Comparison of ENCODE assay signal across 27 cellular contexts in genomic region chr18:37630326-37630725, GRCh38.
"Had no signal": no experiment of that assay in that cellular context is flagged by ENCODE, and none has a peak within 500 bp of the region (broad histone marks: within the 10 kb centered on the region; RNA-seq: fewer than 3 reads in every experiment).

No MANE protein-coding gene starts in this region.

- FAIRE-seq: endometrium, frontal cortex had no signal

- H3K27me3 Mint-ChIP-seq: dendritic cell treated with granulocyte-macrophage colony-stimulating factor and Interleukin-4, amounts not matched to agents 40 ng/mL and 50 ng/mL, for 4 days; effector memory CD8-positive, alpha-beta T cell had no signal

- H3K27ac Mint-ChIP-seq: dendritic cell treated with granulocyte-macrophage colony-stimulating factor and Interleukin-4, amounts not matched to agents 40 ng/mL and 50 ng/mL, for 4 days; effector memory CD8-positive, alpha-beta T cell; endodermal cell; immature natural killer cell; mesothelial cell of epicardium; naive B cell; naive thymus-derived CD8-positive, alpha-beta T cell had no signal

- H3K79me2 ChIP-seq: hepatocyte had no signal

- H3K27ac ChIP-seq: colonic mucosa, epithelial cell of prostate, esophagus squamous epithelium, gastroesophageal sphincter, heart left ventricle, hepatocyte, left lung, lower lobe of right lung had no signal

- H3K4me3 Mint-ChIP-seq: dendritic cell treated with granulocyte-macrophage colony-stimulating factor and Interleukin-4, amounts not matched to agents 40 ng/mL and 50 ng/mL, for 4 days; effector memory CD8-positive, alpha-beta T cell; endodermal cell; immature natural killer cell; mesothelial cell of epicardium; naive thymus-derived CD8-positive, alpha-beta T cell had no signal

- H3K36me3 Mint-ChIP-seq: immature natural killer cell; mesothelial cell of epicardium; naive B cell; naive thymus-derived CD8-positive, alpha-beta T cell had no signal

- H2AFZ ChIP-seq: hepatocyte had no signal

- H3K4me2 ChIP-seq: hepatocyte had no signal

- H3K36me3 ChIP-seq: colonic mucosa, esophagus squamous epithelium, gastroesophageal sphincter, heart left ventricle, left lung, lower lobe of right lung had no signal

- H3K4me1 Mint-ChIP-seq: endodermal cell; immature natural killer cell; naive B cell; naive thymus-derived CD8-positive, alpha-beta T cell had no signal

- H3K4me3 ChIP-seq: colonic mucosa, esophagus squamous epithelium, gastroesophageal sphincter, heart left ventricle, hepatocyte, left lung, lower lobe of right lung, mucosa of descending colon had no signal

- H3K27me3 ChIP-seq: colonic mucosa, esophagus squamous epithelium, gastroesophageal sphincter, heart left ventricle, left lung had no signal

- H3K9me3 ChIP-seq: colonic mucosa, esophagus squamous epithelium, gastroesophageal sphincter, heart left ventricle, left lung, lower lobe of right lung, mucosa of descending colon had no signal

- H3K4me1 ChIP-seq: colonic mucosa, esophagus squamous epithelium, gastroesophageal sphincter, heart left ventricle, left lung, lower lobe of right lung had no signal

- H3K9me3 Mint-ChIP-seq: endodermal cell, mesothelial cell of epicardium had no signal

- DNase-seq: colonic mucosa; cortex of kidney; effector CD8-positive, alpha-beta T cell; effector memory CD8-positive, alpha-beta T cell; endodermal cell; erythroblast; esophagus squamous epithelium; foreskin fibroblast; heart left ventricle; hypothalamus; immature natural killer cell; islet precursor cell; left cardiac atrium; left lung; left ventricle myocardium superior; lower lobe of right lung; mesenchymal stem cell; mucosa of descending colon; naive B cell; naive thymus-derived CD8-positive, alpha-beta T cell had no signal
